1 cellular context compared by ENCODE assay signal in the genomic region with DNA sequence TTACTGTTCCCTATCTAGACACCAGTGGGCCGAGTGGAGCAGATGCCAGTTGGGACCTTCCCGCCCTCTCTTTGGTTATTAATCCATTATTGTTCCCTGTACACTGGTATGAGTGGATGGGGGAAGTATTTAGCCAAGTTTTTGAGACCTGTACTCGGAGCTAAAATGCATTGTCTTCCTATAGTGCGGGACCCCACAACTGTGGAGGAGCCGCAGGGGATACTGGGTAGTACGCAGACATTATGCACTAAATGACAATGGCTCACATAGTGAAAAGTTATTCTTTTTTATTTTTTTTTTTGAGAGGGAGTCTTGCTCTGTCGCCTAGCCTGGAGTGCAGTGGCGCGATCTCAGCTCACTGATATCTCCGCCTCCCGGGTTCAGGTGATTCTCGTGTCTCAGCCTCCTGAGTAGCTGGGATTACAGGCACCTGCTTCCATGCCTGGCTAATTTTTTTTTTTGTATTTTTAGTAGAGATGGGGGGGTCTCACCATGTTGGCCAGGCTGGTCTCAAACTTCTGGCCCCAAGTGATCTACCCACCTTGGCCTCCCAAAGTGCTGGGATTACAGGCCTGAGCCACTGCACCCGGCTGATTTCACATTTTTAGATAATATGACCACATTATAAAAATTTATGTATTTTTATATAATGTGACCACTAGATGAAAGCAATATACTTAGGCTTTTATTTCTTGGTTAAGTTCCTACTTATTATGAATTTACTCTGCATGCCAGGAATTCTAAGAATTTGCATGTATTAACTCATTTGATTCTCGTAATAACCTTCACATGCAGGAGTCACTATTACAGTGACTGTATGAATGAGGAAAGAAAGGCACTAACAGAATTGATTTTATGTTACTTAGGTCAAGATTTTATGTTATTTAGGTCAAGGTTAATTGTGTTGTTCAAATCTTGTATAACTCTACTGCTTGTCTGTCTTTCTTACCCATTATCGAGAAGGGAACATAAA.
TF ChIP-seq lines count a peak whose summit lies in the region.

No MANE protein-coding gene starts in this region.

TF ChIP-seq in GM12878, 131 proteins besides CTCF, POLR2A, EP300 and RAD21 (continued from another document):
- TF ChIP-seq IKZF1 (conservative IDR thresholded peaks at IDR 0.05): 0 out of 2 replicates have a peak, but pooled peaks have one; percentile 8
- TF ChIP-seq SUPT20H (IDR thresholded peaks at IDR 0.05; ENCODE audit: borderline replicate concordance, control insufficient read depth, low read depth, low read length): no peak
- no peak for TF ChIP-seq NFIC (IDR thresholded peaks at IDR 0.05; ENCODE audit: low read depth, low read length)
- no peak for TF ChIP-seq EZH2 (IDR thresholded peaks at IDR 0.05; ENCODE audit: borderline replicate concordance, control insufficient read depth, low read depth, low read length)
- TF ChIP-seq HDGF (IDR thresholded peaks at IDR 0.05): no peak
- TF ChIP-seq, protein P1, sequence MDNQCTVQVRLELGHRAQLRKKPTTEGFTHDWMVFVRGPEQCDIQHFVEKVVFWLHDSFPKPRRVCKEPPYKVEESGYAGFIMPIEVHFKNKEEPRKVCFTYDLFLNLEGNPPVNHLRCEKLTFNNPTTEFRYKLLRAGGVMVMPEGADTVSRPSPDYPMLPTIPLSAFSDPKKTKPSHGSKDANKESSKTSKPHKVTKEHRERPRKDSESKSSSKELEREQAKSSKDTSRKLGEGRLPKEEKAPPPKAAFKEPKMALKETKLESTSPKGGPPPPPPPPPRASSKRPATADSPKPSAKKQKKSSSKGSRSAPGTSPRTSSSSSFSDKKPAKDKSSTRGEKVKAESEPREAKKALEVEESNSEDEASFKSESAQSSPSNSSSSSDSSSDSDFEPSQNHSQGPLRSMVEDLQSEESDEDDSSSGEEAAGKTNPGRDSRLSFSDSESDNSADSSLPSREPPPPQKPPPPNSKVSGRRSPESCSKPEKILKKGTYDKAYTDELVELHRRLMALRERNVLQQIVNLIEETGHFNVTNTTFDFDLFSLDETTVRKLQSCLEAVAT (IDR thresholded peaks at IDR 0.05): peak; percentile 95
- TF ChIP-seq IKZF2 (IDR thresholded peaks at IDR 0.05): no peak
- TF ChIP-seq ESRRA (IDR thresholded peaks at IDR 0.05; ENCODE audit: low read length): no peak
- TF ChIP-seq BRCA1 (IDR thresholded peaks at IDR 0.05; ENCODE audit: low read depth, low read length): no peak
- TF ChIP-seq, protein P2, sequence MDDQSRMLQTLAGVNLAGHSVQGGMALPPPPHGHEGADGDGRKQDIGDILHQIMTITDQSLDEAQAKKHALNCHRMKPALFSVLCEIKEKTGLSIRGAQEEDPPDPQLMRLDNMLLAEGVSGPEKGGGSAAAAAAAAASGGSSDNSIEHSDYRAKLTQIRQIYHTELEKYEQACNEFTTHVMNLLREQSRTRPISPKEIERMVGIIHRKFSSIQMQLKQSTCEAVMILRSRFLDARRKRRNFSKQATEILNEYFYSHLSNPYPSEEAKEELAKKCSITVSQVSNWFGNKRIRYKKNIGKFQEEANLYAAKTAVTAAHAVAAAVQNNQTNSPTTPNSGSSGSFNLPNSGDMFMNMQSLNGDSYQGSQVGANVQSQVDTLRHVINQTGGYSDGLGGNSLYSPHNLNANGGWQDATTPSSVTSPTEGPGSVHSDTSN (IDR thresholded peaks at IDR 0.05; ENCODE audit: insufficient replicate concordance, low read depth, low read length): no peak
- TF ChIP-seq POLR2AphosphoS5 (IDR thresholded peaks at IDR 0.05; ENCODE audit: low read length): no peak
- TF ChIP-seq, protein P3, sequence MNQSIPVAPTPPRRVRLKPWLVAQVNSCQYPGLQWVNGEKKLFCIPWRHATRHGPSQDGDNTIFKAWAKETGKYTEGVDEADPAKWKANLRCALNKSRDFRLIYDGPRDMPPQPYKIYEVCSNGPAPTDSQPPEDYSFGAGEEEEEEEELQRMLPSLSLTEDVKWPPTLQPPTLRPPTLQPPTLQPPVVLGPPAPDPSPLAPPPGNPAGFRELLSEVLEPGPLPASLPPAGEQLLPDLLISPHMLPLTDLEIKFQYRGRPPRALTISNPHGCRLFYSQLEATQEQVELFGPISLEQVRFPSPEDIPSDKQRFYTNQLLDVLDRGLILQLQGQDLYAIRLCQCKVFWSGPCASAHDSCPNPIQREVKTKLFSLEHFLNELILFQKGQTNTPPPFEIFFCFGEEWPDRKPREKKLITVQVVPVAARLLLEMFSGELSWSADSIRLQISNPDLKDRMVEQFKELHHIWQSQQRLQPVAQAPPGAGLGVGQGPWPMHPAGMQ (IDR thresholded peaks at IDR 0.05; ENCODE audit: borderline replicate concordance): no peak
- no peak for TF ChIP-seq TAF1 (IDR thresholded peaks at IDR 0.05; ENCODE audit: borderline replicate concordance, low read depth, low read length)
